In the genomic region with DNA sequence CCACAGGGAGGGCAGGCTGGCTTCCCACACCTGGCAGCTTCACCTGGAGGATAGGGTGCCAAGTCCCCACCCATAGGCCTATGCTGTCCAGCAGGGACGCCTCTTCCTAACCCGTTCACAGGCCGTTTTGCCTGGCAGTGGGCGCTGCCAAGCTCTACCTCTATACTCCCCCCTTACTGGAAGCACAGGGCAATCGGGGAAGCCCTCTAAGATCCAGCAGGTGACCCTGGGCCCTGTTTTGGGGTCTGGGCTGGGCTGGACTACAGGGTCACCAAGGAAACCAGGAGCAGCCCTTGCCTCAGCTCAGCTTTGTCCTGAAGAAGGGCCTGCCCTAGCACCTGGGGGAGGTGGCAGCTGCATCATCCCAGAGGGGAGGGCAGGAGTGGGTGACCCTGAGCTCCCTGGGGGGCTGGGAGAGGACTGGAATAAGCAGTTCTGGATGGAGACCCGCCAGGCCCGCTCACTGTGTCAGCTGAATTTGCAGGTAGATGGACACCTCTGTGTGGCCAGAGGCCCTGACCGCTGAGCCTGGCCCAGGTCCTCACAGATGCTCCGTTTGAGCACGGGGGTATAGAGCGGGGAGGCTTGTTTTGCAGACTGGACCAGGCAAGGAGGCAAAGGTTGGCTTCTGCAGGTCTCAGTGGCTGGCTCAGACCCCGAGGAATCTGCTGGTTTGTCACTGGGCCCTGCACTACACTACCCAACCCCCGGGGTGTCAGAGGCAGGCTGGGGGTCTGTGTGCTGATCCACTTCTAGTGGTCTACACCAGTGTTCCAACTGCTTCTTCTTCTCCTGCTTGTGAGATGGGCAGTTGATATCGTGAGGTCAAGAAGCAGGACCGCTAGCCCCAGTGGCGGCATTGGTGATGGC, we compare ENCODE assay signal across 10 cellular contexts.
"Had no signal": no experiment of that assay in that cellular context is flagged by ENCODE, and none has a peak within 500 bp of the region (broad histone marks: within the 10 kb centered on the region; RNA-seq: fewer than 3 reads in every experiment).

No MANE protein-coding gene starts in this region.

- H3K4me1 ChIP-seq: gastroesophageal sphincter, heart right ventricle, left lung, tibial artery had no signal

- H3K36me3 Mint-ChIP-seq: stimulated activated naive B cell treated with anti-CD40 and anti-IgM and Interleukin-4, amounts not matched to agents 10 μg/mL and 1 μg/mL and 100 μg/mL, for 72 hours had no signal

- H3K4me1 Mint-ChIP-seq: stimulated activated naive B cell treated with anti-CD40 and anti-IgM and Interleukin-4, amounts not matched to agents 10 μg/mL and 1 μg/mL and 100 μg/mL, for 72 hours had no signal

- H3K9me3 ChIP-seq: gastroesophageal sphincter, heart right ventricle, left lung, ovary, tibial artery had no signal

- H3K9me3 Mint-ChIP-seq: activated T-cell treated with anti-CD3 and anti-CD28 coated beads, Interleukin-2, amount 50 U/mL, for 24 hours; T-helper 2 cell treated with Interferon-gamma antibody and Interleukin-4, amounts not matched to agents 5 μg/mL and 100 μg/mL, for 36 hours had no signal

- H3K4me3 ChIP-seq: gastroesophageal sphincter, heart right ventricle, left lung, ovary, tibial artery had no signal

- H3K27me3 ChIP-seq: gastroesophageal sphincter, heart right ventricle, left lung, ovary, tibial artery had no signal

- H3K27ac Mint-ChIP-seq: activated T-cell treated with anti-CD3 and anti-CD28 coated beads, Interleukin-2, amount 50 U/mL, for 24 hours; stimulated activated naive B cell treated with anti-CD40 and anti-IgM and Interleukin-4, amounts not matched to agents 10 μg/mL and 1 μg/mL and 100 μg/mL, for 72 hours; T-helper 2 cell treated with Interferon-gamma antibody and Interleukin-4, amounts not matched to agents 5 μg/mL and 100 μg/mL, for 36 hours had no signal

- H3K27me3 Mint-ChIP-seq: stimulated activated naive B cell treated with anti-CD40 and anti-IgM and Interleukin-4, amounts not matched to agents 10 μg/mL and 1 μg/mL and 100 μg/mL, for 72 hours had no signal

- ATAC-seq: gastroesophageal sphincter; left lung; stimulated activated naive B cell treated with anti-CD40 and anti-IgM and Interleukin-4, amounts not matched to agents 10 μg/mL and 1 μg/mL and 100 μg/mL, for 72 hours had no signal

- H3K36me3 ChIP-seq: gastroesophageal sphincter, heart right ventricle, left lung, ovary, tibial artery had no signal

- H3K27ac ChIP-seq: gastroesophageal sphincter, heart right ventricle, left lung, ovary, tibial artery had no signal

- H3K4me3 Mint-ChIP-seq: activated T-cell treated with anti-CD3 and anti-CD28 coated beads, Interleukin-2, amount 50 U/mL, for 24 hours; stimulated activated naive B cell treated with anti-CD40 and anti-IgM and Interleukin-4, amounts not matched to agents 10 μg/mL and 1 μg/mL and 100 μg/mL, for 72 hours; T-helper 2 cell treated with Interferon-gamma antibody and Interleukin-4, amounts not matched to agents 5 μg/mL and 100 μg/mL, for 36 hours had no signal

- DNase-seq: activated CD4-positive, alpha-beta T cell treated with anti-CD3 and anti-CD28 coated beads, Interleukin-2, amount 50 U/mL, for 1 hour; activated naive CD4-positive, alpha-beta T cell treated with anti-CD3 and anti-CD28 coated beads, Interleukin-2, amount 50 U/mL, for 16 hours; activated T-cell treated with anti-CD3 and anti-CD28 coated beads, Interleukin-2, amount 50 U/mL, for 24 hours; heart right ventricle; left lung; stimulated activated naive B cell treated with anti-CD40 and anti-IgM and Interleukin-4, amounts not matched to agents 10 μg/mL and 1 μg/mL and 100 μg/mL, for 72 hours had no signal
